ENCODE assay signal across 8 cellular contexts in the genomic region with DNA sequence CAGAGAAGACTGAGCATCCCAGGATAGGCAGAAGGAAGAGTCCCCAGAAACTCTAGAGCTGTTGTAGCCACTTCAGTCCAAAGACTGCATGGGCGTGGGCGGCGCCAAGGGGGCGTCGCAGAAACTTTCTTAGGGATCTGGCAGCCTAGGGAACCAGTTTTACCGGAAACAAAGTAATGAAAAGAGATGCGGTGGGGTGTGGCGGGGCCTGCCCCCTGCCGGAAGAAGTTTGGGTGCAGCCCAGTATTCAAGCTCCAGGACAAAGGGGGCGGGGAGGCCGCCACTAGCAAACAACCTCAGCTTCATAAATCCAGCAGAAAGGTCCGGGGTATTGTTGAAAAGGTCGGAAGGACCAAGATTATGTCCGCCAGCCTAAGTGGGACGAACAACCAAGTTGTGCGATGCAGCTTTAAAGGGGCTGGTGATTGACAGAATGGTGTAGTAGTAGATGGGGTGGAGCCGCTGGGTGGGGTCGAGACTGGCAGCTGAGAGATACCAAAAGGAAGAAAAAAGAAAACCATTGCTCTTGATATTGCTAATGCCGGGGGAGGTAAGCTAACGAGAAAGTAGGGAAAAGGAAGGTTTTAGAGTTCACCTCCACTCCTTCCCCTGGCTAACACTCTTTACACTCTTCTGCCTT.
DNase-seq lines count a peak whose midpoint lies in the region; ATAC-seq and TF ChIP-seq lines count a peak whose summit lies in the region.

No MANE protein-coding gene starts in this region.

- DNase-seq in CMK (ENCODE audit: low read depth) (peak; percentile 52), breast epithelium (ENCODE audit: low spot score in 2 of 2) (peak; percentile 58 to 60), kidney epithelial cell (ENCODE audit: low read depth) (no peak), NCI-H2196 (lab: John Stamatoyannopoulos, UW; ENCODE audit: unreplicated experiment) (no peak)
- peak; percentile 42 for DNase-seq in T-helper 2 cell treated with Interferon-gamma antibody and Interleukin-4, amounts not matched to agents 5 μg/mL and 100 μg/mL, for 36 hours (ENCODE audit: low spot score)
- DNase-seq in stimulated activated CD4-positive, alpha-beta T cell treated with anti-CD3 and anti-CD28 coated beads, Interleukin-2, amount 100 ng/mL, for 24 hours, result peak; percentile 35 to 57

- no peaks in the 10 kb centered on the region for H3K9me3 Mint-ChIP-seq in T-helper 2 cell treated with Interferon-gamma antibody and Interleukin-4, amounts not matched to agents 5 μg/mL and 100 μg/mL, for 36 hours

- H3K4me1 Mint-ChIP-seq in T-helper 2 cell treated with Interferon-gamma antibody and Interleukin-4, amounts not matched to agents 5 μg/mL and 100 μg/mL, for 36 hours (ENCODE audit: low read depth), result peaks cover 20% of the 10 kb centered on the region

- no peaks in the 10 kb centered on the region for H3K36me3 Mint-ChIP-seq in T-helper 2 cell treated with Interferon-gamma antibody and Interleukin-4, amounts not matched to agents 5 μg/mL and 100 μg/mL, for 36 hours (ENCODE audit: low read depth)

- peak; percentile 77 for ATAC-seq in GM19452 (IDR thresholded peaks at IDR 0.05; ENCODE audit: unreplicated experiment)
- peak; percentile 76 for ATAC-seq in HG03520 (IDR thresholded peaks at IDR 0.05; ENCODE audit: unreplicated experiment)

- H3K9me3 ChIP-seq in breast epithelium, result no peaks in the 10 kb centered on the region

- peak overlapping the region; percentile 61 to 72 (median 64) for H3K4me3 ChIP-seq in breast epithelium
- peak overlapping the region; percentile 59 for H3K4me3 ChIP-seq in kidney epithelial cell (ENCODE audit: low read depth, low read length)

- peak overlapping the region; percentile 95 for H3K27ac Mint-ChIP-seq in T-helper 2 cell treated with Interferon-gamma antibody and Interleukin-4, amounts not matched to agents 5 μg/mL and 100 μg/mL, for 36 hours

- H3K4me1 ChIP-seq in breast epithelium, result no peaks in the 10 kb centered on the region

- H3K27ac ChIP-seq in breast epithelium, result peak overlapping the region; percentile 53 to 73

- peak in 2 of 3 donors; percentile 37 to 45 for TF ChIP-seq CTCF in breast epithelium (IDR thresholded peaks at IDR 0.05)
- TF ChIP-seq CTCF in kidney epithelial cell (IDR thresholded peaks at IDR 0.05; ENCODE audit: insufficient read depth, low read length, poor library complexity, severe bottlenecking), result peak; percentile 50

- H3K27me3 Mint-ChIP-seq in T-helper 2 cell treated with Interferon-gamma antibody and Interleukin-4, amounts not matched to agents 5 μg/mL and 100 μg/mL, for 36 hours (ENCODE audit: low read depth), result no peaks in the 10 kb centered on the region

- peaks cover 0 to 14% of the 10 kb centered on the region in 2 donors for H3K27me3 ChIP-seq in breast epithelium
- H3K27me3 ChIP-seq in kidney epithelial cell (ENCODE audit: control insufficient read depth, insufficient read depth, low read length), result no peaks in the 10 kb centered on the region

- peak overlapping the region; percentile 95 for H3K4me3 Mint-ChIP-seq in T-helper 2 cell treated with Interferon-gamma antibody and Interleukin-4, amounts not matched to agents 5 μg/mL and 100 μg/mL, for 36 hours

- intact Hi-C loops in breast epithelium (cut with DNase I; ENCODE audit: low total_unique reads), result no loop called here

- no peak for TF ChIP-seq POLR2A in breast epithelium (IDR thresholded peaks at IDR 0.05)

- H3K36me3 ChIP-seq in breast epithelium (no peaks in the 10 kb centered on the region), kidney epithelial cell (ENCODE audit: control insufficient read depth, insufficient read depth, low read length) (no peaks in the 10 kb centered on the region)

Comparison
In these comparisons a context has a peak if more than half of its experiments do, and no peak if none do; other contexts are left out.
1. DNase-seq: peak in CMK (single experiment), T-helper 2 cell treated with Interferon-gamma antibody and Interleukin-4, amounts not matched to agents 5 μg/mL and 100 μg/mL, for 36 hours (single experiment), breast epithelium (2 of 2) and stimulated activated CD4-positive, alpha-beta T cell treated with anti-CD3 and anti-CD28 coated beads, Interleukin-2, amount 100 ng/mL, for 24 hours (2 of 2); none in kidney epithelial cell (single experiment) and NCI-H2196 (single experiment).